ENCODE assay signal across 20 cellular contexts in genomic region chr15:42184313-42184712, GRCh38. TPM values are rescaled to one million over a fixed set of nuclear protein-coding genes. Genes with fewer than 3 reads are reported as not detected.
A peak's percentile ranks its signal among the peaks of the same experiment; 100 is the strongest.
DNase-seq lines count a peak whose midpoint lies in the region; ATAC-seq and TF ChIP-seq lines count a peak whose summit lies in the region.
"Had no signal": no experiment of that assay in that cellular context is flagged by ENCODE, and none has a peak within 500 bp of the region (broad histone marks: within the 10 kb centered on the region; RNA-seq: fewer than 3 reads in every experiment).

No MANE protein-coding gene starts in this region.

- POLR2A ChIA-PET in CD8-positive, alpha-beta memory T cell (lab: Charles Lee), result no interaction called here

- WGBS in spleen, 5 donors, result 64 to 72% (median 68%) methylated on average over 5 of the region's 5 CpGs
- WGBS in endodermal cell (ENCODE audit: insufficient coverage in 1 of 2, insufficient read length in 1 of 2), 2 experiments, result 96 to 98% methylated on average over 5 of the region's 5 CpGs

- H3K36me3 Mint-ChIP-seq in CD8-positive, alpha-beta memory T cell, result peaks cover 13 to 87% (median 36%) of the 10 kb centered on the region in 3 donors
- H3K36me3 Mint-ChIP-seq in endodermal cell (ENCODE audit: low read depth), result peaks cover 79% of the 10 kb centered on the region

- DNase-seq in GM13976 (ENCODE audit: low spot score) (peak; percentile 33), NOMO-1 treated with DMSO at 0.1 percent for 48 hours (lab: John Stamatoyannopoulos, UW; ENCODE audit: unreplicated experiment) (peak; percentile 97), fibroblast of mammary gland (ENCODE audit: low read depth) (peak; percentile 5), spleen (no peak), endodermal cell (no peak)
- no peak for DNase-seq in CD8-positive, alpha-beta memory T cell
- DNase-seq: activated naive CD4-positive, alpha-beta T cell; GF-D8; NCI-H1417 treated with DMSO at 0.1 percent for 48 hours; occipital lobe; stimulated activated CD4-positive, alpha-beta T cell treated with anti-CD3 and anti-CD28 coated beads, Interleukin-4, amount 100 ng/mL, for 24 hours; SW 1271; uterus had no signal

- no peaks in the 10 kb centered on the region for H3K27me3 Mint-ChIP-seq in CD8-positive, alpha-beta memory T cell
- H3K27me3 Mint-ChIP-seq in endodermal cell (ENCODE audit: insufficient read depth), result no peaks in the 10 kb centered on the region

- H3K36me3 ChIP-seq in neutrophil (peaks cover 98% of the 10 kb centered on the region), spleen (peaks cover 0 to 100% (median 93%) of the 10 kb centered on the region in 6 donors), endodermal cell (ENCODE audit: control insufficient read depth, insufficient read depth, low read length) (peaks cover 83% of the 10 kb centered on the region)
- H3K36me3 ChIP-seq in CD8-positive, alpha-beta memory T cell (ENCODE audit: insufficient read depth, low read length), result peaks cover 57% of the 10 kb centered on the region
- H3K36me3 ChIP-seq: uterus had no signal

- TF ChIP-seq POLR2A in spleen (IDR thresholded peaks at IDR 0.05), result no peak

- no peak overlapping the region for H3K9ac ChIP-seq in endodermal cell (ENCODE audit: extremely low read depth, low read length, poor library complexity, severe bottlenecking)

- no peaks in the 10 kb centered on the region for H3K27me3 ChIP-seq in neutrophil
- no peaks in the 10 kb centered on the region for H3K27me3 ChIP-seq in CD8-positive, alpha-beta memory T cell (ENCODE audit: insufficient read depth, low read length, poor library complexity, severe bottlenecking)
- H3K27me3 ChIP-seq in spleen (replicated peaks in 1 of 7), result no peaks in the 10 kb centered on the region
- no peaks in the 10 kb centered on the region for H3K27me3 ChIP-seq in endodermal cell (ENCODE audit: control insufficient read depth, insufficient read depth, low read length, poor library complexity, severe bottlenecking)
- H3K27me3 ChIP-seq: uterus had no signal

- H3K4me1 ChIP-seq in neutrophil (ENCODE audit: control insufficient read depth in 1 of 2, insufficient read depth in 1 of 2, low read depth in 1 of 2, low read length in 1 of 2) (no peaks in the 10 kb centered on the region), spleen (peaks cover 0 to 13% (median 0%) of the 10 kb centered on the region in 6 donors), endodermal cell (ENCODE audit: control insufficient read depth, insufficient read depth, low read length) (no peaks in the 10 kb centered on the region)
- H3K4me1 ChIP-seq in CD8-positive, alpha-beta memory T cell (ENCODE audit: insufficient read depth, low read length), result no peaks in the 10 kb centered on the region
- H3K4me1 ChIP-seq: uterus had no signal

- in situ Hi-C loops in GM13976 (cut with MboI; ENCODE audit: low sequenced_read_pairs, unreplicated experiment), result no loop called here

- no peaks in the 10 kb centered on the region for H3K9me3 Mint-ChIP-seq in CD8-positive, alpha-beta memory T cell
- H3K9me3 Mint-ChIP-seq in endodermal cell, result no peaks in the 10 kb centered on the region

- no peak for TF ChIP-seq CTCF in GM13976 (IDR thresholded peaks at IDR 0.05; ENCODE audit: borderline replicate concordance, control extremely low read depth, extremely low read depth, insufficient read depth, missing control alignments)
- no peak for TF ChIP-seq CTCF in fibroblast of mammary gland (conservative IDR thresholded peaks at IDR 0.05; ENCODE audit: control insufficient read depth, insufficient read depth, low read depth, low read length)
- no peak for TF ChIP-seq CTCF in neutrophil (IDR thresholded peaks at IDR 0.05)
- no peak for TF ChIP-seq CTCF in spleen (IDR thresholded peaks at IDR 0.05 in 8 of 11, conservative IDR thresholded peaks at IDR 0.05 in 3 of 11)
- no peak for TF ChIP-seq CTCF in endodermal cell (conservative IDR thresholded peaks at IDR 0.05)

- ATAC-seq in HG02970 (IDR thresholded peaks at IDR 0.05; ENCODE audit: low FRiP score, unreplicated experiment), result no peak
- ATAC-seq: HCT116, K562 had no signal

- intact Hi-C loops in spleen (cut with DNase I; ENCODE audit: low total_unique reads), result no loop called here

- H3K4me1 Mint-ChIP-seq in CD8-positive, alpha-beta memory T cell, result no peaks in the 10 kb centered on the region
- no peaks in the 10 kb centered on the region for H3K4me1 Mint-ChIP-seq in endodermal cell

- no peak overlapping the region for H3K4me3 Mint-ChIP-seq in CD8-positive, alpha-beta memory T cell
- H3K4me3 Mint-ChIP-seq in endodermal cell, result no peak overlapping the region

- CTCF ChIA-PET in CD8-positive, alpha-beta memory T cell (lab: Charles Lee), result no interaction called here

- H3K4me3 ChIP-seq in fibroblast of mammary gland (ENCODE audit: control insufficient read depth, low read depth, low read length) (no peak overlapping the region), neutrophil (ENCODE audit: low read depth in 1 of 2, low read length in 1 of 2) (no peak overlapping the region), spleen (no peak overlapping the region), endodermal cell (ENCODE audit: low read length) (no peak overlapping the region)
- no peak overlapping the region for H3K4me3 ChIP-seq in CD8-positive, alpha-beta memory T cell (ENCODE audit: low read length)
- H3K4me3 ChIP-seq: K562, uterus had no signal

- H3K27ac Mint-ChIP-seq in CD8-positive, alpha-beta memory T cell, result peak overlapping the region in 1 of 8 donors; percentile 75
- no peak overlapping the region for H3K27ac Mint-ChIP-seq in endodermal cell

- peak overlapping the region; percentile 31 for H3K27ac ChIP-seq in neutrophil
- H3K27ac ChIP-seq in CD8-positive, alpha-beta memory T cell (ENCODE audit: low read depth, low read length), result no peak overlapping the region
- H3K27ac ChIP-seq in spleen, result peak overlapping the region in 2 of 8 donors; percentile 28 to 32
- H3K27ac ChIP-seq in endodermal cell (ENCODE audit: low read depth, low read length), result no peak overlapping the region
- H3K27ac ChIP-seq: uterus had no signal

- H3K9me3 ChIP-seq in neutrophil (no peaks in the 10 kb centered on the region), spleen (no peaks in the 10 kb centered on the region), endodermal cell (ENCODE audit: control insufficient read depth, low read length) (no peaks in the 10 kb centered on the region)
- H3K9me3 ChIP-seq in CD8-positive, alpha-beta memory T cell (ENCODE audit: low read length), result no peaks in the 10 kb centered on the region
- H3K9me3 ChIP-seq: uterus had no signal

RNA-seq across cellular contexts. Expression of gene VPS39, which starts 23.8 kb away (rescaled TPM):
- 10 to 100 TPM; 45.5 to 49.2 TPM for total RNA-seq in CD8-positive, alpha-beta memory T cell
- 39.2 TPM for polyA plus RNA-seq in CD8-positive, alpha-beta memory T cell
- 100 to 1,000 TPM in 4 of 7 donors, 10 to 100 TPM in 3; 71.3 to 220 (median 105) TPM for total RNA-seq in spleen
- polyA plus RNA-seq in spleen, result 10 to 100 TPM; 25.9 to 48.0 (median 47.6) TPM
- total RNA-seq in endodermal cell, result 10 to 100 TPM; 60.4 to 69.8 TPM
- 45.9 TPM for polyA plus RNA-seq in endodermal cell (2013, experiment 1 of 2)
- 39.6 TPM for polyA plus RNA-seq in endodermal cell (2013, experiment 2 of 2)

RNA-seq across cellular contexts. Expression of gene PLA2G4F, which starts 27.9 kb away (rescaled TPM):
- total RNA-seq in CD8-positive, alpha-beta memory T cell, result not detected
- not detected for polyA plus RNA-seq in CD8-positive, alpha-beta memory T cell
- total RNA-seq in spleen (not detected), endodermal cell (under 1 TPM in 1 of 2 donors, not detected in 1; 0.22 TPM)
- under 1 TPM in 1 of 3 donors, not detected in 2; 0.03 TPM for polyA plus RNA-seq in spleen
- not detected for polyA plus RNA-seq in endodermal cell (2013, experiment 1 of 2)
- polyA plus RNA-seq in endodermal cell (2013, experiment 2 of 2), result not detected
- total RNA-seq: chondrocyte, fibroblast of villous mesenchyme, occipital lobe, skeletal muscle tissue had no signal
- polyA plus RNA-seq: K562 had no signal

Comparison
In these comparisons a context has a peak if more than half of its experiments do, and no peak if none do; other contexts are left out.
1. DNase-seq: peak in GM13976 (single experiment), NOMO-1 treated with DMSO at 0.1 percent for 48 hours (single experiment) and fibroblast of mammary gland (single experiment); none in CD8-positive, alpha-beta memory T cell (0 of 5), spleen (single experiment) and endodermal cell (single experiment).